ENCODE assay signal across 8 cellular contexts in the genomic region with DNA sequence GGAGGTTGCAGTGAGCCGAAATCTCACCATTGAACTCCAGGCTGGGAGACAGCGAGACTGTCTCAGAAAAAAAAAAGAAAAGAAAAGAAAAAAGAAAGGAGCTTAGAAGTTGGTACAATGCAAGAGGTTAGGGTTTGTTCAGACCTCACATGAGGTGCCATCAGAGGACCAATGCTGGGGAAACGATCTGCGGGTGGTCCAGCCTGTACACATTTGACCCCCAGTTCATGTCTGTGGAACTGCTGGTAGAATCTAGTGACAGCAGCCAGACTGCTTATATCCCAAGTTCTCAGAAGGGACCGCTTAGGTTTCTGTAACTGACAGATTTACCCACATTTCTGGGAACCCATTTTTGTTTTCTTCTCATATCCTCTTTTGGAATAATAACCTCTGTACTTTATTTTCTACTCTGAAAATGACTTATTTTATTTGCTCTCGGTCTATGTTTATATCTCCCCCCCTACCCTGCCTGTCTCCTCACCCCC. TPM values are rescaled to one million over a fixed set of nuclear protein-coding genes. Genes with fewer than 3 reads are reported as not detected.
DNase-seq lines count a peak whose midpoint lies in the region; ATAC-seq, FAIRE-seq and TF ChIP-seq lines count a peak whose summit lies in the region.

No MANE protein-coding gene starts in this region.

- CTCF ChIA-PET in HepG2 (lab: Yijun Ruan, JAX; ENCODE audit: low intra/inter-chr PET ratio, low total read pairs): interaction anchor here (1.1 to 3.5 kb wide), 2 partner anchors 39 to 41 kb away, joined by 4 to 11 read pairs; no protein-coding TSS in a partner anchor

- peaks cover 29% of the 10 kb centered on the region for H3K79me1 ChIP-seq in mesendoderm (ENCODE audit: low read length)

- H3K4ac ChIP-seq in mesendoderm (ENCODE audit: low read depth, low read length): no peak overlapping the region

- TF ChIP-seq RAD21 in liver (IDR thresholded peaks at IDR 0.05): no peak
- no peak for TF ChIP-seq RAD21 in HepG2 (CRISPR knock-in tag; IDR thresholded peaks at IDR 0.05)

- TF ChIP-seq POLR2A in HepG2 (IDR thresholded peaks at IDR 0.05; ENCODE audit: insufficient read depth in 1 of 2, low read depth in 2 of 2, low read length in 2 of 2): no peak

- no peak overlapping the region for H3K23ac ChIP-seq in mesendoderm (ENCODE audit: low read length)

- H3K4me1 ChIP-seq in liver (ENCODE audit: control insufficient read depth in 4 of 4, insufficient read depth in 4 of 4, low read length in 3 of 4): peaks cover 21 to 84% (median 66%) of the 10 kb centered on the region in 4 donors
- H3K4me1 ChIP-seq in HepG2 (ENCODE audit: insufficient read depth, low read length): peaks cover 61% of the 10 kb centered on the region
- peaks cover 21% of the 10 kb centered on the region for H3K4me1 ChIP-seq in mesendoderm (ENCODE audit: control insufficient read depth, low read depth, low read length)
- H3K4me1 ChIP-seq in aorta (ENCODE audit: control insufficient read depth in 1 of 2, insufficient read depth in 2 of 2, low read length in 2 of 2): peaks cover 0 to 2% of the 10 kb centered on the region in 2 donors

- ATAC-seq in HepG2 (no peak), aorta (ENCODE audit: low FRiP score) (no peak), GM18909 (IDR thresholded peaks at IDR 0.05; ENCODE audit: poor library complexity, unreplicated experiment) (no peak)

- H2BK5ac ChIP-seq in mesendoderm (ENCODE audit: low read length): no peak overlapping the region

- no peak overlapping the region for H2BK15ac ChIP-seq in mesendoderm (replicated peaks; ENCODE audit: low read depth)

- no peak for DNase-seq in HepG2 (ENCODE audit: low spot score)
- no peak for DNase-seq in mesendoderm
- DNase-seq in aorta: no peak
- no peak for DNase-seq in KBM-7
- DNase-seq in NCI-H1105 treated with DMSO at 0.1 percent for 48 hours (lab: John Stamatoyannopoulos, UW): no peak

- FAIRE-seq in HepG2 (lab: Jason Lieb, UNC): no peak

- H4K8ac ChIP-seq in mesendoderm (ENCODE audit: low read depth, low read length): no peak overlapping the region

- H3K9me3 ChIP-seq in liver (ENCODE audit: control insufficient read depth in 4 of 4, low read length in 3 of 4) (no peaks in the 10 kb centered on the region), HepG2 (ENCODE audit: low read length) (no peaks in the 10 kb centered on the region), aorta (ENCODE audit: control insufficient read depth, low read length) (no peaks in the 10 kb centered on the region)

- H3K18ac ChIP-seq in mesendoderm (ENCODE audit: low read length): no peak overlapping the region

- H3K36me3 ChIP-seq in liver (ENCODE audit: control insufficient read depth in 4 of 4, insufficient read depth in 3 of 4, low read depth in 1 of 4, low read length in 3 of 4): peaks cover 0 to 6% (median under 1%) of the 10 kb centered on the region in 4 donors
- H3K36me3 ChIP-seq in HepG2 (replicated peaks in 1 of 2; ENCODE audit: control insufficient read depth in 1 of 2, insufficient read depth in 2 of 2, low read length in 2 of 2): no peaks in the 10 kb centered on the region
- H3K36me3 ChIP-seq in mesendoderm (ENCODE audit: control insufficient read depth, insufficient read depth, low read length): peaks cover 7% of the 10 kb centered on the region
- peaks cover 3 to 4% of the 10 kb centered on the region in 2 donors for H3K36me3 ChIP-seq in aorta (ENCODE audit: control insufficient read depth in 1 of 2, insufficient read depth in 2 of 2, low read length in 1 of 2)

- H2AFZ ChIP-seq in HepG2 (ENCODE audit: low read length): no peak overlapping the region

- H3K27me3 ChIP-seq in liver (ENCODE audit: control insufficient read depth in 4 of 4, insufficient read depth in 4 of 4, low read length in 3 of 4): no peaks in the 10 kb centered on the region
- no peaks in the 10 kb centered on the region for H3K27me3 ChIP-seq in HepG2 (ENCODE audit: control insufficient read depth in 1 of 2, insufficient read depth in 2 of 2, low read length in 2 of 2)
- no peaks in the 10 kb centered on the region for H3K27me3 ChIP-seq in mesendoderm (ENCODE audit: insufficient read depth, low read length, poor library complexity)
- H3K27me3 ChIP-seq in aorta (ENCODE audit: control insufficient read depth in 1 of 2, insufficient read depth in 2 of 2, low read length in 1 of 2): no peaks in the 10 kb centered on the region

- no peak overlapping the region for H3K4me2 ChIP-seq in HepG2 (ENCODE audit: low read depth, low read length)
- H3K4me2 ChIP-seq in mesendoderm (ENCODE audit: low read length): peak overlapping the region; percentile 29

- POLR2A ChIA-PET in HepG2 (lab: Yijun Ruan, JAX): interaction anchor here (1.0 to 4.7 kb wide), 8 partner anchors 9 to 101 kb away, joined by 3 to 92 read pairs (median 6); partner anchors contain the start of genes DHX16, MDC1, MRPS18B and NRM

- in situ Hi-C loops in HepG2 (cut with HindIII; ENCODE audit: extremely low pct_ligation_motif_present, low pct_unique_long_range_greater_than_20kb) (loop anchor here (25.0 kb wide), 1 partner anchor 406 kb away; no protein-coding TSS in a partner anchor), KBM-7 (cut with MboI; ENCODE audit: low pct_unique_long_range_greater_than_20kb, low sequenced_read_pairs) (no loop called here)

- H3K79me2 ChIP-seq in HepG2 (ENCODE audit: insufficient read depth, low read length): no peaks in the 10 kb centered on the region
- H3K79me2 ChIP-seq in mesendoderm (ENCODE audit: control insufficient read depth, insufficient read depth, low read length): peaks cover 56% of the 10 kb centered on the region

- H3K27ac ChIP-seq in liver (ENCODE audit: low read depth in 1 of 2, low read length in 2 of 2) (peak overlapping the region; percentile 97 to 99), HepG2 (ENCODE audit: extremely low read length, insufficient read depth, low read length) (no peak overlapping the region), angular gyrus (ENCODE audit: low read depth, low read length) (peak overlapping the region; percentile 62), mesendoderm (ENCODE audit: low read depth, low read length) (no peak overlapping the region), aorta (ENCODE audit: low read depth in 1 of 2, low read length in 2 of 2) (peak overlapping the region; percentile 15 to 81)

- no peak for TF ChIP-seq CTCF in liver (IDR thresholded peaks at IDR 0.05; ENCODE audit: low read depth, low read length, missing input control)
- no peak for TF ChIP-seq CTCF in HepG2 (CRISPR knock-in tag; IDR thresholded peaks at IDR 0.05)

- H3K4me3 ChIP-seq in liver (ENCODE audit: low read depth in 1 of 3, low read length in 3 of 3) (peak overlapping the region in 2 of 3 donors; percentile 12 to 60), HepG2 (replicated peaks in 1 of 3; ENCODE audit: insufficient read depth in 1 of 3, low read depth in 2 of 3, low read length in 3 of 3) (no peak overlapping the region), mesendoderm (ENCODE audit: low read length) (no peak overlapping the region), aorta (ENCODE audit: low read length in 2 of 2) (peak overlapping the region; percentile 17 to 28)

- H2BK120ac ChIP-seq in mesendoderm (ENCODE audit: low read depth, low read length): no peak overlapping the region

- WGBS in liver: 70% methylated on average over 6 of the region's 6 CpGs
- WGBS in HepG2 (ENCODE audit: low lambda C conversion rate): 94% methylated on average over 6 of the region's 6 CpGs
- WGBS in mesendoderm (ENCODE audit: extremely low coverage, insufficient coverage, low lambda C conversion rate): no CpG with 5 or more reads among the region's 6 CpGs
- WGBS in aorta, 2 donors: 16 to 19% methylated on average over 6 of the region's 6 CpGs

- no TSS peak for BruUV-seq in HepG2 (replicated peaks; lab: Mats Ljungman, UMichigan)

- H2AK5ac ChIP-seq in mesendoderm (ENCODE audit: low read length): no peak overlapping the region

- intact Hi-C loops in HepG2 (cut with micrococcal nuclease; ENCODE audit: unreplicated experiment): no loop called here
- intact Hi-C loops in aorta (cut with DNase I): loop anchor here in 1 of 2 donors (1.0 to 5.0 kb wide), 3 partner anchors 36 to 201 kb away; partner anchors contain the start of genes DDR1 and MDC1

- peak overlapping the region in 1 of 2 donors; percentile 0 for H3K9ac ChIP-seq in liver (ENCODE audit: low read depth in 1 of 2, low read length in 2 of 2)
- no peak overlapping the region for H3K9ac ChIP-seq in HepG2 (ENCODE audit: insufficient read depth, low read depth, low read length)
- H3K9ac ChIP-seq in mesendoderm (ENCODE audit: low read length): peak overlapping the region; percentile 66

- peak overlapping the region; percentile 77 for H3K56ac ChIP-seq in mesendoderm (ENCODE audit: low read length)

- H4K5ac ChIP-seq in mesendoderm (ENCODE audit: low read length): no peak overlapping the region

- H4K20me1 ChIP-seq in HepG2 (ENCODE audit: insufficient read depth, low read length): no peaks in the 10 kb centered on the region

- no peak for TF ChIP-seq EP300 in HepG2 (IDR thresholded peaks at IDR 0.05; ENCODE audit: low read depth in 2 of 2, low read length in 2 of 2)
- TF ChIP-seq EP300 in HepG2 (CRISPR knock-in tag; IDR thresholded peaks at IDR 0.05; ENCODE audit: borderline replicate concordance): no peak

RNA-seq across cellular contexts. Expression of gene PPP1R18, which starts 4.7 kb away (rescaled TPM):
- total RNA-seq in liver (10 to 100 TPM; 11.4 to 11.5 TPM), HepG2 (2016; rRNA removed; fragmentation: Illumina TruSeq; extraction: Trizol) (3.1 and 4.9 TPM in 2 replicates), aorta (100 to 1,000 TPM; 130 to 134 TPM)
- polyA plus RNA-seq in liver (10 to 100 TPM in 1 of 2 donors, 1 to 10 TPM in 1; 7.4 to 17.4 TPM), HepG2 (2011; rRNA removed) (9.2 and 10.5 TPM in 2 replicates), aorta (10 to 100 TPM; 68.5 to 83.3 TPM)
- total RNA-seq in HepG2 (2016; cell fraction: cytosol; rRNA removed; fragmentation: Illumina TruSeq; extraction: Trizol; ENCODE audit: low read depth): 0.81 and 1.4 TPM in 2 replicates
- 3.5 and 4.0 TPM in 2 replicates for total RNA-seq in HepG2 (2016; cell fraction: insoluble cytoplasmic fraction; rRNA removed; fragmentation: Illumina TruSeq; extraction: Trizol)
- 3.3 and 3.5 TPM in 2 replicates for total RNA-seq in HepG2 (2016; cell fraction: membrane; rRNA removed; fragmentation: Illumina TruSeq; extraction: Trizol)
- 2.5 and 3.2 TPM in 2 replicates for total RNA-seq in HepG2 (2016; cell fraction: nucleus; rRNA removed; fragmentation: Illumina TruSeq; extraction: Trizol)
- polyA plus RNA-seq in HepG2 (2011; cell fraction: cytosol; rRNA removed): 8.3 and 8.7 TPM in 2 replicates
- 10.6 and 11.8 TPM in 2 replicates for polyA plus RNA-seq in HepG2 (2011; cell fraction: nucleus; rRNA removed)
- 4.3 and 5.2 TPM in 2 replicates for polyA plus RNA-seq in HepG2 (2012)
- polyA plus RNA-seq in HepG2 (2016; cell fraction: cytosol; fragmentation: Illumina TruSeq; extraction: Trizol; ENCODE audit: low read depth): 2.2 and 2.4 TPM in 2 replicates
- 6.9 and 7.5 TPM in 2 replicates for polyA plus RNA-seq in HepG2 (2016; cell fraction: insoluble cytoplasmic fraction; fragmentation: Illumina TruSeq; extraction: Trizol; ENCODE audit: low read depth)
- polyA plus RNA-seq in HepG2 (2016; cell fraction: membrane; fragmentation: Illumina TruSeq; extraction: Trizol; ENCODE audit: low read depth): 5.6 and 5.8 TPM in 2 replicates
- polyA plus RNA-seq in HepG2 (2016; cell fraction: nucleus; fragmentation: Illumina TruSeq; extraction: Trizol; ENCODE audit: insufficient read depth, low read depth): 8.6 and 12.1 TPM in 2 replicates
- 13.8 and 38.1 TPM in 2 replicates for polyA minus RNA-seq in HepG2 (2011; rRNA and poly(A)+ RNA removed; ENCODE audit: low replicate concordance)
- polyA minus RNA-seq in HepG2 (2011; cell fraction: cytosol; rRNA and poly(A)+ RNA removed): 4.6 and 5.1 TPM in 2 replicates
- polyA minus RNA-seq in HepG2 (2011; cell fraction: nucleus; rRNA and poly(A)+ RNA removed): 1.9 and 2.0 TPM in 2 replicates
- polyA plus RNA-seq in mesendoderm (2013, experiment 1 of 2): 32.4 TPM
- polyA plus RNA-seq in mesendoderm (2013, experiment 2 of 2): 33.3 TPM

RNA-seq across cellular contexts. Expression of gene DHX16, which starts 8.9 kb away (rescaled TPM):
- total RNA-seq in liver: 10 to 100 TPM; 20.6 to 23.9 TPM
- polyA plus RNA-seq in liver: 10 to 100 TPM; 10.1 to 14.2 TPM
- total RNA-seq in HepG2 (2016; rRNA removed; fragmentation: Illumina TruSeq; extraction: Trizol): 48.2 and 58.5 TPM in 2 replicates
- 9.9 and 11.7 TPM in 2 replicates for total RNA-seq in HepG2 (2016; cell fraction: cytosol; rRNA removed; fragmentation: Illumina TruSeq; extraction: Trizol; ENCODE audit: low read depth)
- 43.8 and 64.1 TPM in 2 replicates for total RNA-seq in HepG2 (2016; cell fraction: insoluble cytoplasmic fraction; rRNA removed; fragmentation: Illumina TruSeq; extraction: Trizol)
- total RNA-seq in HepG2 (2016; cell fraction: membrane; rRNA removed; fragmentation: Illumina TruSeq; extraction: Trizol): 14.7 and 16.1 TPM in 2 replicates
- 33.4 and 42.1 TPM in 2 replicates for total RNA-seq in HepG2 (2016; cell fraction: nucleus; rRNA removed; fragmentation: Illumina TruSeq; extraction: Trizol)
- polyA plus RNA-seq in HepG2 (2011; rRNA removed): 57.0 and 73.4 TPM in 2 replicates
- polyA plus RNA-seq in HepG2 (2011; cell fraction: cytosol; rRNA removed): 44.3 and 47.6 TPM in 2 replicates
- polyA plus RNA-seq in HepG2 (2011; cell fraction: nucleus; rRNA removed): 176 and 215 TPM in 2 replicates
- polyA plus RNA-seq in HepG2 (2012): 35.4 and 40.2 TPM in 2 replicates
- polyA plus RNA-seq in HepG2 (2016; cell fraction: cytosol; fragmentation: Illumina TruSeq; extraction: Trizol; ENCODE audit: low read depth): 4.3 and 4.8 TPM in 2 replicates
- 46.1 and 47.6 TPM in 2 replicates for polyA plus RNA-seq in HepG2 (2016; cell fraction: insoluble cytoplasmic fraction; fragmentation: Illumina TruSeq; extraction: Trizol; ENCODE audit: low read depth)
- 7.5 and 9.2 TPM in 2 replicates for polyA plus RNA-seq in HepG2 (2016; cell fraction: membrane; fragmentation: Illumina TruSeq; extraction: Trizol; ENCODE audit: low read depth)
- polyA plus RNA-seq in HepG2 (2016; cell fraction: nucleus; fragmentation: Illumina TruSeq; extraction: Trizol; ENCODE audit: insufficient read depth, low read depth): 108 and 114 TPM in 2 replicates
- polyA minus RNA-seq in HepG2 (2011; rRNA and poly(A)+ RNA removed; ENCODE audit: low replicate concordance): 75.0 and 80.4 TPM in 2 replicates
- polyA minus RNA-seq in HepG2 (2011; cell fraction: cytosol; rRNA and poly(A)+ RNA removed): 21.7 and 23.2 TPM in 2 replicates
- 26.1 and 30.2 TPM in 2 replicates for polyA minus RNA-seq in HepG2 (2011; cell fraction: nucleus; rRNA and poly(A)+ RNA removed)
- polyA plus RNA-seq in mesendoderm (2013, experiment 1 of 2): 22.9 TPM
- 23.1 TPM for polyA plus RNA-seq in mesendoderm (2013, experiment 2 of 2)
- total RNA-seq in aorta: 10 to 100 TPM; 22.3 to 25.2 TPM
- 10 to 100 TPM; 12.8 to 34.0 TPM for polyA plus RNA-seq in aorta

RNA-seq across cellular contexts. Expression of gene NRM, which starts 9.0 kb away (rescaled TPM):
- 1 to 10 TPM in 1 of 2 donors, under 1 TPM in 1; 0.59 to 2.3 TPM for total RNA-seq in liver
- polyA plus RNA-seq in liver: 1 to 10 TPM; 2.4 to 3.3 TPM
- 7.4 and 16.0 TPM in 2 replicates for total RNA-seq in HepG2 (2016; rRNA removed; fragmentation: Illumina TruSeq; extraction: Trizol)
- 6.4 and 6.8 TPM in 2 replicates for total RNA-seq in HepG2 (2016; cell fraction: cytosol; rRNA removed; fragmentation: Illumina TruSeq; extraction: Trizol; ENCODE audit: low read depth)
- 7.0 and 15.7 TPM in 2 replicates for total RNA-seq in HepG2 (2016; cell fraction: insoluble cytoplasmic fraction; rRNA removed; fragmentation: Illumina TruSeq; extraction: Trizol)
- 11.0 and 11.6 TPM in 2 replicates for total RNA-seq in HepG2 (2016; cell fraction: membrane; rRNA removed; fragmentation: Illumina TruSeq; extraction: Trizol)
- total RNA-seq in HepG2 (2016; cell fraction: nucleus; rRNA removed; fragmentation: Illumina TruSeq; extraction: Trizol): 13.6 and 15.9 TPM in 2 replicates
- 12.5 TPM in 2 replicates for polyA plus RNA-seq in HepG2 (2011; rRNA removed)
- 10.6 and 14.5 TPM in 2 replicates for polyA plus RNA-seq in HepG2 (2011; cell fraction: cytosol; rRNA removed)
- 11.7 and 12.5 TPM in 2 replicates for polyA plus RNA-seq in HepG2 (2011; cell fraction: nucleus; rRNA removed)
- polyA plus RNA-seq in HepG2 (2012): 11.9 and 19.8 TPM in 2 replicates
- polyA plus RNA-seq in HepG2 (2016; cell fraction: cytosol; fragmentation: Illumina TruSeq; extraction: Trizol; ENCODE audit: low read depth): 16.1 and 17.3 TPM in 2 replicates
- 19.1 and 23.6 TPM in 2 replicates for polyA plus RNA-seq in HepG2 (2016; cell fraction: insoluble cytoplasmic fraction; fragmentation: Illumina TruSeq; extraction: Trizol; ENCODE audit: low read depth)
- 27.9 and 29.1 TPM in 2 replicates for polyA plus RNA-seq in HepG2 (2016; cell fraction: membrane; fragmentation: Illumina TruSeq; extraction: Trizol; ENCODE audit: low read depth)
- 46.7 and 53.9 TPM in 2 replicates for polyA plus RNA-seq in HepG2 (2016; cell fraction: nucleus; fragmentation: Illumina TruSeq; extraction: Trizol; ENCODE audit: insufficient read depth, low read depth)
- polyA minus RNA-seq in HepG2 (2011; rRNA and poly(A)+ RNA removed; ENCODE audit: low replicate concordance): 28.0 and 30.7 TPM in 2 replicates
- polyA minus RNA-seq in HepG2 (2011; cell fraction: cytosol; rRNA and poly(A)+ RNA removed): 9.8 and 11.5 TPM in 2 replicates
- 3.3 and 4.5 TPM in 2 replicates for polyA minus RNA-seq in HepG2 (2011; cell fraction: nucleus; rRNA and poly(A)+ RNA removed)
- 49.8 TPM for polyA plus RNA-seq in mesendoderm (2013, experiment 1 of 2)
- 49.7 TPM for polyA plus RNA-seq in mesendoderm (2013, experiment 2 of 2)
- 10 to 100 TPM; 13.0 to 15.0 TPM for total RNA-seq in aorta
- 10 to 100 TPM in 1 of 2 donors, 1 to 10 TPM in 1; 5.6 to 19.6 TPM for polyA plus RNA-seq in aorta

RNA-seq across cellular contexts. Expression of gene C6orf136, which starts 34.8 kb away (rescaled TPM):
- total RNA-seq in liver (1 to 10 TPM; 2.0 to 8.9 TPM), HepG2 (2016; rRNA removed; fragmentation: Illumina TruSeq; extraction: Trizol) (9.2 and 12.0 TPM in 2 replicates), aorta (10 to 100 TPM in 1 of 2 donors, 1 to 10 TPM in 1; 9.7 to 19.9 TPM)
- polyA plus RNA-seq in liver (10 to 100 TPM; 10.8 to 12.0 TPM), HepG2 (2011; rRNA removed) (26.2 and 30.1 TPM in 2 replicates), aorta (10 to 100 TPM; 18.8 to 21.0 TPM)
- 33.8 and 41.8 TPM in 2 replicates for total RNA-seq in HepG2 (2016; cell fraction: cytosol; rRNA removed; fragmentation: Illumina TruSeq; extraction: Trizol; ENCODE audit: low read depth)
- total RNA-seq in HepG2 (2016; cell fraction: insoluble cytoplasmic fraction; rRNA removed; fragmentation: Illumina TruSeq; extraction: Trizol): 8.9 and 10.1 TPM in 2 replicates
- total RNA-seq in HepG2 (2016; cell fraction: membrane; rRNA removed; fragmentation: Illumina TruSeq; extraction: Trizol): 12.4 and 18.6 TPM in 2 replicates
- total RNA-seq in HepG2 (2016; cell fraction: nucleus; rRNA removed; fragmentation: Illumina TruSeq; extraction: Trizol): 12.8 and 13.7 TPM in 2 replicates
- polyA plus RNA-seq in HepG2 (2011; cell fraction: cytosol; rRNA removed): 17.0 and 17.6 TPM in 2 replicates
- polyA plus RNA-seq in HepG2 (2011; cell fraction: nucleus; rRNA removed): 79.6 and 93.9 TPM in 2 replicates
- polyA plus RNA-seq in HepG2 (2012): 22.0 and 33.4 TPM in 2 replicates
- polyA plus RNA-seq in HepG2 (2016; cell fraction: cytosol; fragmentation: Illumina TruSeq; extraction: Trizol; ENCODE audit: low read depth): 10.0 and 11.2 TPM in 2 replicates
- polyA plus RNA-seq in HepG2 (2016; cell fraction: insoluble cytoplasmic fraction; fragmentation: Illumina TruSeq; extraction: Trizol; ENCODE audit: low read depth): 12.8 and 17.8 TPM in 2 replicates
- 15.4 and 15.6 TPM in 2 replicates for polyA plus RNA-seq in HepG2 (2016; cell fraction: membrane; fragmentation: Illumina TruSeq; extraction: Trizol; ENCODE audit: low read depth)
- 42.7 and 49.6 TPM in 2 replicates for polyA plus RNA-seq in HepG2 (2016; cell fraction: nucleus; fragmentation: Illumina TruSeq; extraction: Trizol; ENCODE audit: insufficient read depth, low read depth)
- polyA minus RNA-seq in HepG2 (2011; rRNA and poly(A)+ RNA removed; ENCODE audit: low replicate concordance): 24.3 and 32.9 TPM in 2 replicates
- 13.4 and 18.0 TPM in 2 replicates for polyA minus RNA-seq in HepG2 (2011; cell fraction: cytosol; rRNA and poly(A)+ RNA removed)
- 13.8 and 16.6 TPM in 2 replicates for polyA minus RNA-seq in HepG2 (2011; cell fraction: nucleus; rRNA and poly(A)+ RNA removed)
- polyA plus RNA-seq in mesendoderm (2013, experiment 1 of 2): 18.8 TPM
- polyA plus RNA-seq in mesendoderm (2013, experiment 2 of 2): 18.7 TPM

RNA-seq across cellular contexts. Expression of gene MDC1, which starts 35.3 kb away (rescaled TPM):
- total RNA-seq in liver: 10 to 100 TPM in 1 of 2 donors, 1 to 10 TPM in 1; 9.0 to 15.5 TPM
- 1 to 10 TPM; 5.9 to 7.7 TPM for polyA plus RNA-seq in liver
- 8.4 and 20.5 TPM in 2 replicates for total RNA-seq in HepG2 (2016; rRNA removed; fragmentation: Illumina TruSeq; extraction: Trizol)
- 2.6 TPM in 2 replicates for total RNA-seq in HepG2 (2016; cell fraction: cytosol; rRNA removed; fragmentation: Illumina TruSeq; extraction: Trizol; ENCODE audit: low read depth)
- 9.0 and 18.7 TPM in 2 replicates for total RNA-seq in HepG2 (2016; cell fraction: insoluble cytoplasmic fraction; rRNA removed; fragmentation: Illumina TruSeq; extraction: Trizol)
- 7.6 TPM in 2 replicates for total RNA-seq in HepG2 (2016; cell fraction: membrane; rRNA removed; fragmentation: Illumina TruSeq; extraction: Trizol)
- total RNA-seq in HepG2 (2016; cell fraction: nucleus; rRNA removed; fragmentation: Illumina TruSeq; extraction: Trizol): 18.3 and 20.9 TPM in 2 replicates
- 11.7 and 14.0 TPM in 2 replicates for polyA plus RNA-seq in HepG2 (2011; rRNA removed)
- polyA plus RNA-seq in HepG2 (2011; cell fraction: cytosol; rRNA removed): 4.5 and 6.7 TPM in 2 replicates
- 39.8 and 42.9 TPM in 2 replicates for polyA plus RNA-seq in HepG2 (2011; cell fraction: nucleus; rRNA removed)
- polyA plus RNA-seq in HepG2 (2012): 14.2 and 21.0 TPM in 2 replicates
- 1.2 and 1.3 TPM in 2 replicates for polyA plus RNA-seq in HepG2 (2016; cell fraction: cytosol; fragmentation: Illumina TruSeq; extraction: Trizol; ENCODE audit: low read depth)
- polyA plus RNA-seq in HepG2 (2016; cell fraction: insoluble cytoplasmic fraction; fragmentation: Illumina TruSeq; extraction: Trizol; ENCODE audit: low read depth): 13.9 and 27.7 TPM in 2 replicates
- 2.2 and 3.4 TPM in 2 replicates for polyA plus RNA-seq in HepG2 (2016; cell fraction: membrane; fragmentation: Illumina TruSeq; extraction: Trizol; ENCODE audit: low read depth)
- 66.8 and 94.4 TPM in 2 replicates for polyA plus RNA-seq in HepG2 (2016; cell fraction: nucleus; fragmentation: Illumina TruSeq; extraction: Trizol; ENCODE audit: insufficient read depth, low read depth)
- 16.6 and 29.4 TPM in 2 replicates for polyA minus RNA-seq in HepG2 (2011; rRNA and poly(A)+ RNA removed; ENCODE audit: low replicate concordance)
- 8.0 and 10.3 TPM in 2 replicates for polyA minus RNA-seq in HepG2 (2011; cell fraction: cytosol; rRNA and poly(A)+ RNA removed)
- polyA minus RNA-seq in HepG2 (2011; cell fraction: nucleus; rRNA and poly(A)+ RNA removed): 7.6 and 9.1 TPM in 2 replicates
- 30.4 TPM for polyA plus RNA-seq in mesendoderm (2013, experiment 1 of 2)
- polyA plus RNA-seq in mesendoderm (2013, experiment 2 of 2): 29.4 TPM
- total RNA-seq in aorta: 10 to 100 TPM; 31.4 to 33.3 TPM
- 10 to 100 TPM in 1 of 2 donors, 1 to 10 TPM in 1; 7.4 to 34.5 TPM for polyA plus RNA-seq in aorta

Comparison
In these comparisons a context has a peak if more than half of its experiments do, and no peak if none do; other contexts are left out.
1. H3K27ac ChIP-seq: peak in liver (2 of 2), angular gyrus (single experiment) and aorta (2 of 2); none in HepG2 (single experiment) and mesendoderm (single experiment).
2. H3K4me3 ChIP-seq: peak in liver (2 of 3) and aorta (2 of 2); none in HepG2 (0 of 3) and mesendoderm (single experiment).
3. RNA of gene PPP1R18, which starts 4.7 kb away (total RNA-seq): 130 to 134 TPM in aorta; 11.4 to 11.5 TPM in liver and 0.81 to 4.9 TPM in HepG2; every median in the first group is over 10 times any median in the second.